Comparison of ENCODE assay signal across 25 cellular contexts in the genomic region with DNA sequence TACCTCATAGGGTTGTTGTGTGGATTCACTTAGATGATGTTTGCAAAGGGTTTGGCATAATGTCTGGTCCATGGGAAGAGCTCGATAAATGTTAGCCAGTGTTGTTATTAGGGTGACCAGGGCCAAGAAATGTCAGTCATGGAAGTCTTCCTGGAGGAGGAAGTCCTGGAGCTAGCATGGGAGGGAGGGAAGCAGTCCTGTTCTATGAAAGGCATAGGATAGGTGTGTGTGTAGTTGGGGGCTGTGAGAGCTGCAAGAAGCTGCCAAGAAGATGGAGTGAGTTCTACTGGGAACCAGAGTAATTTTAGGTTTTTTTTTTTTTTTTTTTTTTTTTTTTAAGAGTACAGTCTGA. TPM values are rescaled to one million over a fixed set of nuclear protein-coding genes. Genes with fewer than 3 reads are reported as not detected.
A peak's percentile ranks its signal among the peaks of the same experiment; 100 is the strongest.
DNase-seq lines count a peak whose midpoint lies in the region; ATAC-seq and TF ChIP-seq lines count a peak whose summit lies in the region.
"Had no signal": no experiment of that assay in that cellular context is flagged by ENCODE, and none has a peak within 500 bp of the region (broad histone marks: within the 10 kb centered on the region; RNA-seq: fewer than 3 reads in every experiment).

No MANE protein-coding gene starts in this region.

- peaks cover 59% of the 10 kb centered on the region for H3K4me1 ChIP-seq in CD8-positive, alpha-beta memory T cell (ENCODE audit: insufficient read depth, low read length)
- H3K4me1 ChIP-seq in thoracic aorta (ENCODE audit: control insufficient read depth in 1 of 2, low read depth in 2 of 2): peaks cover 23 to 83% of the 10 kb centered on the region in 2 donors

- no peaks in the 10 kb centered on the region for H3K36me3 Mint-ChIP-seq in activated CD8-positive, alpha-beta T cell treated with anti-CD3 and anti-CD28 coated beads, Interleukin-2, amount 10 ng/mL, durations not matched to agents 7 days and 5 days (ENCODE audit: low read depth)
- H3K36me3 Mint-ChIP-seq in activated CD8-positive, alpha-beta T cell treated with anti-CD3 and anti-CD28 coated beads for 36 hours (ENCODE audit: low read depth): no peaks in the 10 kb centered on the region
- no peaks in the 10 kb centered on the region for H3K36me3 Mint-ChIP-seq in CD8-positive, alpha-beta memory T cell
- peaks cover 3% of the 10 kb centered on the region for H3K36me3 Mint-ChIP-seq in effector memory CD8-positive, alpha-beta T cell (ENCODE audit: insufficient read depth)
- H3K36me3 Mint-ChIP-seq: CD4-positive, CD25-positive, alpha-beta regulatory T cell had no signal

- CTCF ChIA-PET in activated CD8-positive, alpha-beta T cell treated with anti-CD3 and anti-CD28 coated beads, Interleukin-2, amount 10 ng/mL, durations not matched to agents 7 days and 5 days (lab: Charles Lee): no interaction called here
- CTCF ChIA-PET in activated CD8-positive, alpha-beta T cell treated with anti-CD3 and anti-CD28 coated beads for 36 hours (lab: Charles Lee): no interaction called here
- CTCF ChIA-PET in CD8-positive, alpha-beta memory T cell (lab: Charles Lee): no interaction called here

- peaks cover 34% of the 10 kb centered on the region for H3K27me3 Mint-ChIP-seq in activated CD8-positive, alpha-beta T cell treated with anti-CD3 and anti-CD28 coated beads, Interleukin-2, amount 10 ng/mL, durations not matched to agents 7 days and 5 days (ENCODE audit: low read depth)
- peaks cover 13% of the 10 kb centered on the region for H3K27me3 Mint-ChIP-seq in activated CD8-positive, alpha-beta T cell treated with anti-CD3 and anti-CD28 coated beads for 36 hours
- peaks cover 12 to 19% of the 10 kb centered on the region in 2 donors for H3K27me3 Mint-ChIP-seq in CD8-positive, alpha-beta memory T cell
- H3K27me3 Mint-ChIP-seq in effector memory CD8-positive, alpha-beta T cell: peaks cover 0 to 43% of the 10 kb centered on the region in 2 donors

- POLR2A ChIA-PET in activated CD8-positive, alpha-beta T cell treated with anti-CD3 and anti-CD28 coated beads, Interleukin-2, amount 10 ng/mL, durations not matched to agents 7 days and 5 days (lab: Charles Lee): no interaction called here
- POLR2A ChIA-PET in activated CD8-positive, alpha-beta T cell treated with anti-CD3 and anti-CD28 coated beads for 36 hours (lab: Charles Lee): no interaction called here
- POLR2A ChIA-PET in CD8-positive, alpha-beta memory T cell (lab: Charles Lee): interaction anchor here (0.6 kb wide), 1 partner anchor 29 kb away, joined by 3 read pairs; no protein-coding TSS in a partner anchor

- peak overlapping the region; percentile 11 for H3K27ac Mint-ChIP-seq in activated CD8-positive, alpha-beta T cell treated with anti-CD3 and anti-CD28 coated beads, Interleukin-2, amount 10 ng/mL, durations not matched to agents 7 days and 5 days
- H3K27ac Mint-ChIP-seq in activated CD8-positive, alpha-beta T cell treated with anti-CD3 and anti-CD28 coated beads for 36 hours: no peak overlapping the region
- peak overlapping the region in 7 of 8 donors; percentile 71 to 91 (median 82) for H3K27ac Mint-ChIP-seq in CD8-positive, alpha-beta memory T cell
- peak overlapping the region; percentile 82 to 97 for H3K27ac Mint-ChIP-seq in effector memory CD8-positive, alpha-beta T cell

- no peak for TF ChIP-seq CTCF in activated CD8-positive, alpha-beta T cell treated with anti-CD3 and anti-CD28 coated beads for 36 hours (IDR thresholded peaks at IDR 0.05)
- no peak for TF ChIP-seq CTCF in thoracic aorta (IDR thresholded peaks at IDR 0.05)

- H3K4me3 ChIP-seq in CD8-positive, alpha-beta memory T cell (ENCODE audit: low read length): no peak overlapping the region
- H3K4me3 ChIP-seq in thoracic aorta: no peak overlapping the region
- H3K4me3 ChIP-seq: GM12878 had no signal

- H3K9me3 Mint-ChIP-seq in activated CD8-positive, alpha-beta T cell treated with anti-CD3 and anti-CD28 coated beads, Interleukin-2, amount 10 ng/mL, durations not matched to agents 7 days and 5 days (ENCODE audit: insufficient read depth): no peaks in the 10 kb centered on the region
- no peaks in the 10 kb centered on the region for H3K9me3 Mint-ChIP-seq in activated CD8-positive, alpha-beta T cell treated with anti-CD3 and anti-CD28 coated beads for 36 hours
- no peaks in the 10 kb centered on the region for H3K9me3 Mint-ChIP-seq in CD8-positive, alpha-beta memory T cell
- no peaks in the 10 kb centered on the region for H3K9me3 Mint-ChIP-seq in effector memory CD8-positive, alpha-beta T cell

- DNase-seq in activated CD8-positive, alpha-beta T cell treated with anti-CD3 and anti-CD28 coated beads, Interleukin-2, amount 10 ng/mL, durations not matched to agents 7 days and 5 days: no peak
- no peak for DNase-seq in activated CD8-positive, alpha-beta T cell treated with anti-CD3 and anti-CD28 coated beads for 36 hours
- no peak for DNase-seq in CD8-positive, alpha-beta memory T cell
- DNase-seq in effector memory CD8-positive, alpha-beta T cell: no peak
- DNase-seq in thoracic aorta (ENCODE audit: low spot score): no peak
- DNase-seq: CD4-positive, CD25-positive, alpha-beta regulatory T cell; GF-D8; KG1; MV-4-11; NCI-H1417; NCI-H187; NCI-H2107; NCI-H510A; NCI-H748 treated with DMSO at 0.1 percent for 48 hours; OCI-M1; SHP77 treated with DMSO at 0.1 percent for 48 hours had no signal

- H3K27ac ChIP-seq in CD8-positive, alpha-beta memory T cell (ENCODE audit: low read depth, low read length): peak overlapping the region; percentile 27
- peak overlapping the region; percentile 94 to 97 for H3K27ac ChIP-seq in thoracic aorta
- H3K27ac ChIP-seq: 22Rv1 had no signal

- ATAC-seq in activated CD8-positive, alpha-beta T cell treated with anti-CD3 and anti-CD28 coated beads, Interleukin-2, amount 10 ng/mL, durations not matched to agents 7 days and 5 days: no peak
- no peak for ATAC-seq in activated CD8-positive, alpha-beta T cell treated with anti-CD3 and anti-CD28 coated beads for 36 hours
- ATAC-seq in effector memory CD8-positive, alpha-beta T cell (replicated peaks): no peak
- ATAC-seq in thoracic aorta (ENCODE audit: insufficient number of reproducible peaks, low FRiP score, low read depth) (no peak), GM21737 (IDR thresholded peaks at IDR 0.05; ENCODE audit: unreplicated experiment) (no peak), HG02623 (IDR thresholded peaks at IDR 0.05; ENCODE audit: unreplicated experiment) (no peak), HG03139 (IDR thresholded peaks at IDR 0.05; ENCODE audit: unreplicated experiment) (no peak)
- ATAC-seq: GM12878, HepG2 had no signal

- no peaks in the 10 kb centered on the region for H3K9me3 ChIP-seq in CD8-positive, alpha-beta memory T cell (ENCODE audit: low read length)
- H3K9me3 ChIP-seq in thoracic aorta: no peaks in the 10 kb centered on the region

- H3K4me1 Mint-ChIP-seq in activated CD8-positive, alpha-beta T cell treated with anti-CD3 and anti-CD28 coated beads, Interleukin-2, amount 10 ng/mL, durations not matched to agents 7 days and 5 days (ENCODE audit: low read depth): peaks cover 37% of the 10 kb centered on the region
- peaks cover 27% of the 10 kb centered on the region for H3K4me1 Mint-ChIP-seq in activated CD8-positive, alpha-beta T cell treated with anti-CD3 and anti-CD28 coated beads for 36 hours (ENCODE audit: low read depth)
- peaks cover 37 to 57% (median 41%) of the 10 kb centered on the region in 3 donors for H3K4me1 Mint-ChIP-seq in CD8-positive, alpha-beta memory T cell
- peaks cover 55 to 77% of the 10 kb centered on the region in 2 donors for H3K4me1 Mint-ChIP-seq in effector memory CD8-positive, alpha-beta T cell (ENCODE audit: low read depth in 2 of 2)

- no peaks in the 10 kb centered on the region for H3K36me3 ChIP-seq in CD8-positive, alpha-beta memory T cell (ENCODE audit: insufficient read depth, low read length)
- no peaks in the 10 kb centered on the region for H3K36me3 ChIP-seq in thoracic aorta

- H3K4me3 Mint-ChIP-seq in activated CD8-positive, alpha-beta T cell treated with anti-CD3 and anti-CD28 coated beads, Interleukin-2, amount 10 ng/mL, durations not matched to agents 7 days and 5 days: no peak overlapping the region
- H3K4me3 Mint-ChIP-seq in activated CD8-positive, alpha-beta T cell treated with anti-CD3 and anti-CD28 coated beads for 36 hours: no peak overlapping the region
- H3K4me3 Mint-ChIP-seq in CD8-positive, alpha-beta memory T cell: peak overlapping the region in 6 of 7 donors; percentile 1 to 47 (median 34)
- peak overlapping the region; percentile 57 to 71 for H3K4me3 Mint-ChIP-seq in effector memory CD8-positive, alpha-beta T cell
- H3K4me3 Mint-ChIP-seq: CD4-positive, CD25-positive, alpha-beta regulatory T cell had no signal

- peaks cover 3% of the 10 kb centered on the region for H3K27me3 ChIP-seq in CD8-positive, alpha-beta memory T cell (ENCODE audit: insufficient read depth, low read length, poor library complexity, severe bottlenecking)
- H3K27me3 ChIP-seq in thoracic aorta (replicated peaks; ENCODE audit: insufficient read depth): no peaks in the 10 kb centered on the region

- intact Hi-C loops in activated CD8-positive, alpha-beta T cell treated with anti-CD3 and anti-CD28 coated beads for 36 hours (cut with micrococcal nuclease): no loop called here

RNA-seq across cellular contexts. Expression of a gene that starts 4.7 kb away (rescaled TPM):
- total RNA-seq in activated CD8-positive, alpha-beta T cell treated with anti-CD3 and anti-CD28 coated beads, Interleukin-2, amount 10 ng/mL, durations not matched to agents 7 days and 5 days: under 1 TPM in 1 of 2 experiments, not detected in 1; 0.08 TPM
- under 1 TPM; 0.34 TPM for total RNA-seq in activated CD8-positive, alpha-beta T cell treated with anti-CD3 and anti-CD28 coated beads for 36 hours
- under 1 TPM; 0.40 to 0.53 TPM for total RNA-seq in CD8-positive, alpha-beta memory T cell
- polyA plus RNA-seq in CD8-positive, alpha-beta memory T cell: 3.1 TPM
- 10 to 100 TPM; 76.6 to 99.0 TPM for total RNA-seq in thoracic aorta
- total RNA-seq: GM12878, HepG2 had no signal
- polyA plus RNA-seq: AG04450, GM12878 had no signal

RNA-seq across cellular contexts. Expression of a gene that starts 37.9 kb away (rescaled TPM):
- 100 to 1,000 TPM; 242 to 255 TPM for total RNA-seq in activated CD8-positive, alpha-beta T cell treated with anti-CD3 and anti-CD28 coated beads, Interleukin-2, amount 10 ng/mL, durations not matched to agents 7 days and 5 days
- 100 to 1,000 TPM; 195 to 200 TPM for total RNA-seq in activated CD8-positive, alpha-beta T cell treated with anti-CD3 and anti-CD28 coated beads for 36 hours
- total RNA-seq in CD8-positive, alpha-beta memory T cell: 100 to 1,000 TPM; 446 to 449 TPM
- polyA plus RNA-seq in CD8-positive, alpha-beta memory T cell: 91.4 TPM
- 1 to 10 TPM; 4.3 to 6.1 TPM for total RNA-seq in thoracic aorta
- total RNA-seq: H1, HepG2, RPMI7951 had no signal
- polyA plus RNA-seq: AG04450, HepG2 had no signal

RNA-seq across cellular contexts. Expression of a gene that starts 53.8 kb away (rescaled TPM):
- 10 to 100 TPM; 39.7 to 42.0 TPM for total RNA-seq in activated CD8-positive, alpha-beta T cell treated with anti-CD3 and anti-CD28 coated beads, Interleukin-2, amount 10 ng/mL, durations not matched to agents 7 days and 5 days
- 10 to 100 TPM; 25.8 to 33.7 TPM for total RNA-seq in activated CD8-positive, alpha-beta T cell treated with anti-CD3 and anti-CD28 coated beads for 36 hours
- total RNA-seq in CD8-positive, alpha-beta memory T cell: 10 to 100 TPM; 50.2 to 51.4 TPM
- polyA plus RNA-seq in CD8-positive, alpha-beta memory T cell: 12.3 TPM
- total RNA-seq in thoracic aorta: 10 to 100 TPM; 36.3 to 41.0 TPM

Comparison
In these comparisons a context has a peak if more than half of its experiments do, and no peak if none do; other contexts are left out.
1. H3K4me3 Mint-ChIP-seq: peak in CD8-positive, alpha-beta memory T cell (6 of 7) and effector memory CD8-positive, alpha-beta T cell (2 of 2); none in activated CD8-positive, alpha-beta T cell treated with anti-CD3 and anti-CD28 coated beads, Interleukin-2, amount 10 ng/mL, durations not matched to agents 7 days and 5 days (single experiment) and activated CD8-positive, alpha-beta T cell treated with anti-CD3 and anti-CD28 coated beads for 36 hours (single experiment).
2. RNA of a gene that starts 4.7 kb away (total RNA-seq): 76.6 to 99.0 TPM in thoracic aorta; 0.40 to 0.53 TPM in CD8-positive, alpha-beta memory T cell, 0.34 TPM in activated CD8-positive, alpha-beta T cell treated with anti-CD3 and anti-CD28 coated beads for 36 hours and 0.08 TPM in activated CD8-positive, alpha-beta T cell treated with anti-CD3 and anti-CD28 coated beads, Interleukin-2, amount 10 ng/mL, durations not matched to agents 7 days and 5 days; every median in the first group is over 10 times any median in the second.
3. RNA of a gene that starts 37.9 kb away (total RNA-seq): 446 to 449 TPM in CD8-positive, alpha-beta memory T cell, 242 to 255 TPM in activated CD8-positive, alpha-beta T cell treated with anti-CD3 and anti-CD28 coated beads, Interleukin-2, amount 10 ng/mL, durations not matched to agents 7 days and 5 days and 195 to 200 TPM in activated CD8-positive, alpha-beta T cell treated with anti-CD3 and anti-CD28 coated beads for 36 hours; 4.3 to 6.1 TPM in thoracic aorta; every median in the first group is over 10 times any median in the second.